In the genomic region with DNA sequence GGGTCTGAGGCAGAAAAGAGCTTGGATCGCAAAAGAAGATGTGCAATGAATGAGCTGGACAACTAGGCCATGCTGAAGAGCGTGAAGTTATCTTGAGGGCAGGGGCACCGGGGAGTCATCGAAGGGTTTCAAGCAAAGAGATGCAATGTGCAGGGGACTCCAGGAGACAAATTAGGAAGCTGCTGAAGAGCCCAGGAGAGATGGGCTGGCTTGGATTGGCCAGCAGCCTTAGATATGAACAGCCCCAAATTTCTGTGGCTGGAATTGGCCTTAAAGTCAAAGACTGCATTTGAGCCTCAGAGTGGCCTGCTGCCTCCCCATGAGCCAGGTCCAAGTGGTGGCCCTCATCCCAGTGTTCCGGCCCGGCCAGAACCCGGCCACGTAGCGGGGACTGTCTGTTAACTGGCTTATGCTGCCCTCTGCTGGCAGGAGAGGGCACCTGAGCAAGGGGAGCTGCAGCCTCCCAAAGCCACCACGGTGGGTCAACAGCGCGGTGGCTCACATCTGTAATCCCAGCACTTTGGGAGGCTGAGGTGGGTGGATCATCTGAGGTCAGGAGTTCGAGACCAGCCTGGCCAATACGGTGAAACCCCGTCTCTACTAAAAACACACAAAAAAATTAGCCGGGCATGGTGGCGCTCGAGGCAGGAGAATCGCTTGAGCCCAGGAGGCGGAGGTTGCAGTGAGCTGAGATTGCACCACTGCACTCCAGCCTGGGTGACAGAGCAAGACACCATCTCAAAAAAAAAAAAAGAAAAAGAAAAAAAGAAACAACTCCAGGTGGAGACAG, we compare ENCODE assay signal across 9 cellular contexts. TPM values are rescaled to one million over a fixed set of nuclear protein-coding genes. Genes with fewer than 3 reads are reported as not detected.
DNase-seq lines count a peak whose midpoint lies in the region; ATAC-seq and TF ChIP-seq lines count a peak whose summit lies in the region.
"Not testable (repeated sequence)": the region's sequence is repeated elsewhere in the genome, so short reads cannot be mapped to it uniquely, and the experiment has no call there.
"Had no signal": no experiment of that assay in that cellular context is flagged by ENCODE, and none has a peak within 500 bp of the region (broad histone marks: within the 10 kb centered on the region; RNA-seq: fewer than 3 reads in every experiment).

No MANE protein-coding gene starts in this region.

- not testable (repeated sequence) for H3K4me1 Mint-ChIP-seq in CD4-positive, alpha-beta T cell (ENCODE audit: low read depth); activated CD4-positive, alpha-beta T cell treated with anti-CD3 and anti-CD28 coated beads, Interleukin-2, amount 10 ng/mL, durations not matched to agents 24 days and 14 days

- not testable (repeated sequence) for H3K9me3 Mint-ChIP-seq in CD4-positive, alpha-beta T cell; activated CD4-positive, alpha-beta T cell treated with anti-CD3 and anti-CD28 coated beads, Interleukin-2, amount 10 ng/mL, durations not matched to agents 24 days and 14 days

- peak; percentile 84 to 90 for TF ChIP-seq RAD21 in liver (IDR thresholded peaks at IDR 0.05)

- H3K27me3 Mint-ChIP-seq in CD4-positive, alpha-beta T cell = peaks cover 17% of the 10 kb centered on the region
- peaks cover 14% of the 10 kb centered on the region for H3K27me3 Mint-ChIP-seq in activated CD4-positive, alpha-beta T cell treated with anti-CD3 and anti-CD28 coated beads, Interleukin-2, amount 10 ng/mL, durations not matched to agents 24 days and 14 days

- H3K27me3 ChIP-seq in CD4-positive, alpha-beta T cell (ENCODE audit: control insufficient read depth, insufficient read depth, low read length); colonic mucosa; liver (ENCODE audit: control insufficient read depth in 4 of 4, insufficient read depth in 4 of 4, low read length in 3 of 4): not testable (repeated sequence)

- TF ChIP-seq CTCF in CD4-positive, alpha-beta T cell (IDR thresholded peaks at IDR 0.05) = peak; percentile 94
- TF ChIP-seq CTCF in colonic mucosa (IDR thresholded peaks at IDR 0.05) (peak; percentile 88), liver (IDR thresholded peaks at IDR 0.05; ENCODE audit: low read depth, low read length, missing input control) (peak; percentile 95)

- not testable (repeated sequence) for H3K4me3 ChIP-seq in colonic mucosa; liver (ENCODE audit: low read depth in 1 of 3, low read length in 3 of 3)

- not testable (repeated sequence) for H3K4me1 ChIP-seq in colonic mucosa; liver (ENCODE audit: control insufficient read depth in 4 of 4, insufficient read depth in 4 of 4, low read length in 3 of 4)

- ATAC-seq in CD4-positive, alpha-beta T cell (ENCODE audit: poor library complexity) = peak; percentile 96
- peak; percentile 83 for ATAC-seq in GM19372 (IDR thresholded peaks at IDR 0.05; ENCODE audit: low read depth, unreplicated experiment)
- peak; percentile 96 for ATAC-seq in HG03432 (IDR thresholded peaks at IDR 0.05; ENCODE audit: unreplicated experiment)

- H3K4me3 Mint-ChIP-seq in CD4-positive, alpha-beta T cell; activated CD4-positive, alpha-beta T cell treated with anti-CD3 and anti-CD28 coated beads, Interleukin-2, amount 10 ng/mL, durations not matched to agents 24 days and 14 days: not testable (repeated sequence)

- peak; percentile 58 to 77 (median 62) for DNase-seq in CD4-positive, alpha-beta T cell
- DNase-seq in NCI-H526 (lab: John Stamatoyannopoulos, UW) = peak; percentile 41 to 89
- DNase-seq in activated CD4-positive, alpha-beta T cell treated with anti-CD3 and anti-CD28 coated beads, Interleukin-2, amount 10 ng/mL, durations not matched to agents 24 days and 14 days = peak; percentile 93
- peak; percentile 79 for DNase-seq in colonic mucosa
- DNase-seq in stimulated activated CD4-positive, alpha-beta T cell treated with anti-CD3 and anti-CD28 coated beads, TNF-alpha, amount 100 ng/mL, for 1 hour (ENCODE audit: low read depth in 3 of 3, low spot score in 1 of 3) = peak; percentile 21 to 67 (median 36)

- H3K9me3 ChIP-seq in CD4-positive, alpha-beta T cell (ENCODE audit: control insufficient read depth, low read length); colonic mucosa; liver (ENCODE audit: control insufficient read depth in 4 of 4, low read length in 3 of 4): not testable (repeated sequence)

- CTCF ChIA-PET in CD4-positive, alpha-beta T cell (lab: Charles Lee) = interaction anchor here (0.7 to 2.7 kb wide), 13 partner anchors 8 to 213 kb away, joined by 3 to 30 read pairs (median 5); a partner anchor contains a TSS

- intact Hi-C loops in CD4-positive, alpha-beta T cell (cut with DNase I, micrococcal nuclease) = loop anchor here (1.0 kb wide), 2 partner anchors 42 to 43 kb away; no protein-coding TSS in a partner anchor
- intact Hi-C loops in activated CD4-positive, alpha-beta T cell treated with anti-CD3 and anti-CD28 coated beads, Interleukin-2, amount 10 ng/mL, durations not matched to agents 24 days and 14 days (cut with micrococcal nuclease) = loop anchor here (1.0 kb wide), 1 partner anchor 43 kb away; no protein-coding TSS in a partner anchor
- intact Hi-C loops in colonic mucosa (cut with DNase I) = loop anchor here (2.0 kb wide), 1 partner anchor 42 kb away; no protein-coding TSS in a partner anchor

- not testable (repeated sequence) for H3K36me3 Mint-ChIP-seq in CD4-positive, alpha-beta T cell (ENCODE audit: low read depth); activated CD4-positive, alpha-beta T cell treated with anti-CD3 and anti-CD28 coated beads, Interleukin-2, amount 10 ng/mL, durations not matched to agents 24 days and 14 days (ENCODE audit: low read depth)

- H3K9ac ChIP-seq in colonic mucosa (ENCODE audit: low read depth in 2 of 2, low read length in 2 of 2); liver (ENCODE audit: low read depth in 1 of 2, low read length in 2 of 2): not testable (repeated sequence)

- not testable (repeated sequence) for H3K36me3 ChIP-seq in colonic mucosa; liver (ENCODE audit: control insufficient read depth in 4 of 4, insufficient read depth in 3 of 4, low read depth in 1 of 4, low read length in 3 of 4)

- WGBS in liver = 36% methylated on average over 20 of the region's 20 CpGs

- POLR2A ChIA-PET in CD4-positive, alpha-beta T cell (lab: Charles Lee) = not testable (repeated sequence)

- H3K27ac Mint-ChIP-seq in CD4-positive, alpha-beta T cell = not testable (repeated sequence)
- H3K27ac Mint-ChIP-seq in activated CD4-positive, alpha-beta T cell treated with anti-CD3 and anti-CD28 coated beads, Interleukin-2, amount 10 ng/mL, durations not matched to agents 24 days and 14 days = peak overlapping the region; percentile 11

- H3K27ac ChIP-seq in CD4-positive, alpha-beta T cell (ENCODE audit: low read depth, low read length); colonic mucosa; liver (ENCODE audit: low read depth in 1 of 2, low read length in 2 of 2): not testable (repeated sequence)

RNA-seq across cellular contexts. Expression of a gene that starts 11.2 kb away (rescaled TPM):
- 100 to 1,000 TPM in 1 of 2 experiments, 10 to 100 TPM in 1; 97.8 to 113 TPM for total RNA-seq in CD4-positive, alpha-beta T cell
- 181 and 193 TPM in 2 replicates for total RNA-seq in activated CD4-positive, alpha-beta T cell treated with anti-CD3 and anti-CD28 coated beads, Interleukin-2, amount 10 ng/mL, durations not matched to agents 24 days and 14 days
- total RNA-seq in colonic mucosa = 100 to 1,000 TPM; 107 to 179 TPM
- total RNA-seq in liver = 10 to 100 TPM; 57.6 to 96.1 TPM
- 100 to 1,000 TPM; 102 to 210 TPM for polyA plus RNA-seq in liver

RNA-seq across cellular contexts. Expression of a gene that starts 28.0 kb away (rescaled TPM):
- total RNA-seq in CD4-positive, alpha-beta T cell = not detected
- total RNA-seq in activated CD4-positive, alpha-beta T cell treated with anti-CD3 and anti-CD28 coated beads, Interleukin-2, amount 10 ng/mL, durations not matched to agents 24 days and 14 days = not detected in 2 replicates
- total RNA-seq in colonic mucosa = under 1 TPM; 0.32 to 0.44 TPM
- under 1 TPM; 0.17 to 0.19 TPM for total RNA-seq in liver
- under 1 TPM; 0.24 to 0.46 TPM for polyA plus RNA-seq in liver

RNA-seq across cellular contexts. Expression of a gene that starts 28.2 kb away (rescaled TPM):
- not detected for total RNA-seq in CD4-positive, alpha-beta T cell
- total RNA-seq in activated CD4-positive, alpha-beta T cell treated with anti-CD3 and anti-CD28 coated beads, Interleukin-2, amount 10 ng/mL, durations not matched to agents 24 days and 14 days = not detected in 2 replicates
- not detected for total RNA-seq in colonic mucosa
- not detected for total RNA-seq in liver
- polyA plus RNA-seq in liver = not detected
- total RNA-seq: subcutaneous adipose tissue had no signal

Comparison
In these comparisons a context has a peak if more than half of its experiments do, and no peak if none do; other contexts are left out.
1. DNase-seq: peak in every context shown above with its lines; median percentile 93 in activated CD4-positive, alpha-beta T cell treated with anti-CD3 and anti-CD28 coated beads, Interleukin-2, amount 10 ng/mL, durations not matched to agents 24 days and 14 days; 79 in colonic mucosa; 65 in NCI-H526; 62 in CD4-positive, alpha-beta T cell; 36 in stimulated activated CD4-positive, alpha-beta T cell treated with anti-CD3 and anti-CD28 coated beads, TNF-alpha, amount 100 ng/mL, for 1 hour.